Comparison of ENCODE assay signal across 9 cellular contexts in genomic region chr2:203685081-203685621, GRCh38. TPM values are rescaled to one million over a fixed set of nuclear protein-coding genes. Genes with fewer than 3 reads are reported as not detected.
DNase-seq lines count a peak whose midpoint lies in the region; FAIRE-seq and TF ChIP-seq lines count a peak whose summit lies in the region.
"Had no signal": no experiment of that assay in that cellular context is flagged by ENCODE, and none has a peak within 500 bp of the region (broad histone marks: within the 10 kb centered on the region; RNA-seq: fewer than 3 reads in every experiment).

No MANE protein-coding gene starts in this region.

- peaks cover 64% of the 10 kb centered on the region for H3K4me1 ChIP-seq in keratinocyte (ENCODE audit: control insufficient read depth, extremely low read depth, insufficient read depth, low read length)

- H3K27ac Mint-ChIP-seq in MCF 10A (ENCODE audit: low read depth, unreplicated experiment), result peak overlapping the region; percentile 92

- intact Hi-C loops in MCF 10A (cut with micrococcal nuclease), result loop anchor here (2.0 to 5.0 kb wide), 2 partner anchors 46 to 57 kb away; no protein-coding TSS in a partner anchor

- H3K27ac ChIP-seq in keratinocyte (ENCODE audit: control insufficient read depth, insufficient read depth, low read length), result peak overlapping the region; percentile 72

- no peak overlapping the region for H3K4me3 ChIP-seq in keratinocyte (ENCODE audit: control insufficient read depth in 2 of 3, extremely low read depth in 1 of 3, insufficient read depth in 2 of 3, low read depth in 1 of 3, low read length in 3 of 3)

- H3K27me3 Mint-ChIP-seq in MCF 10A (ENCODE audit: insufficient read depth, unreplicated experiment), result no peaks in the 10 kb centered on the region

- no peak for TF ChIP-seq CTCF in MCF 10A (IDR thresholded peaks at IDR 0.05; ENCODE audit: unreplicated experiment)
- TF ChIP-seq CTCF in keratinocyte (optimal IDR thresholded peaks at IDR 0.05 in 1 of 3, IDR thresholded peaks at IDR 0.05 in 1 of 3, conservative IDR thresholded peaks at IDR 0.05 in 1 of 3; ENCODE audit: extremely low read depth in 1 of 3, insufficient read depth in 2 of 3, low read length in 3 of 3), result no peak

- no peaks in the 10 kb centered on the region for H3K9me1 ChIP-seq in keratinocyte (ENCODE audit: control insufficient read depth, extremely low read depth, insufficient read depth, low read length)

- no peak overlapping the region for H3K4me3 Mint-ChIP-seq in MCF 10A (ENCODE audit: unreplicated experiment)

- H3K27me3 ChIP-seq in keratinocyte (ENCODE audit: control insufficient read depth, extremely low read depth, insufficient read depth, low read length), result no peaks in the 10 kb centered on the region

- H3K9me3 ChIP-seq in keratinocyte (ENCODE audit: control insufficient read depth, low read depth, low read length), result no peaks in the 10 kb centered on the region

- no peaks in the 10 kb centered on the region for H4K20me1 ChIP-seq in keratinocyte (ENCODE audit: control insufficient read depth, extremely low read depth, insufficient read depth, low read length)

- H2AFZ ChIP-seq in keratinocyte (ENCODE audit: control insufficient read depth, low read length), result no peak overlapping the region

- peak; percentile 39 for DNase-seq in HPDE6-E6E7 (ENCODE audit: extremely low spot score)
- peak; percentile 76 for DNase-seq in MCF 10A (ENCODE audit: unreplicated experiment)
- no peak for DNase-seq in keratinocyte (ENCODE audit: low read depth, low spot score)
- DNase-seq in stromal cell of bone marrow (ENCODE audit: low read depth), result peak; percentile 95
- no peak for DNase-seq in HEK293T (ENCODE audit: extremely low spot score)
- DNase-seq in Kasumi-1 (lab: John Stamatoyannopoulos, UW), result no peak
- no peak for DNase-seq in HT-29 (ENCODE audit: low spot score)
- no peak for DNase-seq in T-helper 1 cell

- CTCF ChIA-PET in MCF 10A (lab: Yijun Ruan, JAX), result interaction anchor here (0.7 kb wide), 1 partner anchor 1085 kb away, joined by 3 read pairs; no protein-coding TSS in a partner anchor
- CTCF ChIA-PET in HEK293T (lab: Yijun Ruan, JAX), result no interaction called here

- no peak for FAIRE-seq in keratinocyte (lab: Jason Lieb, UNC)
- FAIRE-seq: G401.6 had no signal

- H3K79me2 ChIP-seq in keratinocyte (ENCODE audit: control insufficient read depth, insufficient read depth, low read length), result no peaks in the 10 kb centered on the region

- no peaks in the 10 kb centered on the region for H3K36me3 ChIP-seq in keratinocyte (ENCODE audit: control insufficient read depth in 2 of 2, extremely low read depth in 1 of 2, insufficient read depth in 2 of 2, low read length in 2 of 2)

- H3K4me2 ChIP-seq in keratinocyte (ENCODE audit: control insufficient read depth, extremely low read depth, insufficient read depth, low read depth, low read length), result peak overlapping the region; percentile 30

- H3K36me3 Mint-ChIP-seq in MCF 10A (ENCODE audit: insufficient read depth, unreplicated experiment), result peaks cover 4% of the 10 kb centered on the region

- no peak overlapping the region for H3K9ac ChIP-seq in keratinocyte (ENCODE audit: control insufficient read depth, extremely low read depth, insufficient read depth, low read length)

- TSS peak; percentile 38 for BruUV-seq in MCF 10A (replicated peaks; lab: Mats Ljungman, UMichigan)

- POLR2A ChIA-PET in MCF 10A (lab: Yijun Ruan, JAX), result interaction anchor here (1.3 kb wide), 1 partner anchor 126 kb away, joined by 6 read pairs; no protein-coding TSS in a partner anchor
- POLR2A ChIA-PET in HEK293T (lab: Yijun Ruan, JAX), result no interaction called here

- H3K9me3 Mint-ChIP-seq in MCF 10A (ENCODE audit: unreplicated experiment), result no peaks in the 10 kb centered on the region

- dilution Hi-C loops in keratinocyte (cut with MboI; ENCODE audit: extremely low pct_ligation_motif_present, low sequenced_read_pairs), result no loop called here

- peaks cover 64% of the 10 kb centered on the region for H3K4me1 Mint-ChIP-seq in MCF 10A (ENCODE audit: insufficient read depth, unreplicated experiment)

TF ChIP-seq in HEK293T, 16 proteins besides CTCF, POLR2A, EP300 and RAD21:
- TF ChIP-seq NFRKB (IDR thresholded peaks at IDR 0.05) (no peak), FOXM1 (IDR thresholded peaks at IDR 0.05; ENCODE audit: borderline replicate concordance) (no peak), CTBP1 (IDR thresholded peaks at IDR 0.05; ENCODE audit: borderline replicate concordance) (no peak), ZNF384 (IDR thresholded peaks at IDR 0.05) (no peak), SUZ12 (IDR thresholded peaks at IDR 0.05) (no peak), FOXK2 (IDR thresholded peaks at IDR 0.05) (no peak), TARDBP (IDR thresholded peaks at IDR 0.05) (no peak), ELF4 (IDR thresholded peaks at IDR 0.05) (no peak), BHLHE40 (IDR thresholded peaks at IDR 0.05; ENCODE audit: borderline replicate concordance) (no peak), L3MBTL2 (conservative IDR thresholded peaks at IDR 0.05) (no peak), FOXA1 (IDR thresholded peaks at IDR 0.05) (no peak), ARNT (IDR thresholded peaks at IDR 0.05) (no peak)

RNA-seq across cellular contexts. Expression of gene CD28, which starts 21.3 kb away (rescaled TPM):
- total RNA-seq in MCF 10A (2022), result not detected in 2 replicates
- polyA plus RNA-seq in keratinocyte, result 0.01 TPM in 1 of 3 replicates, not detected in the others
- polyA plus RNA-seq in keratinocyte (2011; ENCODE audit: low read depth), result not detected
- polyA plus RNA-seq in keratinocyte (2011; cell fraction: cytosol; rRNA removed), result not detected in 2 replicates
- polyA plus RNA-seq in keratinocyte (2011; cell fraction: nucleus; rRNA removed), result not detected in 2 replicates
- polyA plus RNA-seq in keratinocyte (2012; ENCODE audit: low replicate concordance), result not detected in 2 replicates
- polyA minus RNA-seq in keratinocyte, result not detected in 3 replicates
- polyA minus RNA-seq in keratinocyte (2011; cell fraction: cytosol; rRNA and poly(A)+ RNA removed), result not detected
- not detected in 2 replicates for polyA minus RNA-seq in keratinocyte (2011; cell fraction: nucleus; rRNA and poly(A)+ RNA removed)
- not detected in 2 replicates for total RNA-seq in HT-29 (2014; rRNA removed; shearing (Covaris generic))

Comparison
In these comparisons a context has a peak if more than half of its experiments do, and no peak if none do; other contexts are left out.
1. DNase-seq: peak in HPDE6-E6E7 (single experiment), MCF 10A (single experiment) and stromal cell of bone marrow (single experiment); none in keratinocyte (single experiment), HEK293T (single experiment), Kasumi-1 (0 of 2), HT-29 (single experiment) and T-helper 1 cell (0 of 5).